15 cellular contexts compared by ENCODE assay signal in the genomic region with DNA sequence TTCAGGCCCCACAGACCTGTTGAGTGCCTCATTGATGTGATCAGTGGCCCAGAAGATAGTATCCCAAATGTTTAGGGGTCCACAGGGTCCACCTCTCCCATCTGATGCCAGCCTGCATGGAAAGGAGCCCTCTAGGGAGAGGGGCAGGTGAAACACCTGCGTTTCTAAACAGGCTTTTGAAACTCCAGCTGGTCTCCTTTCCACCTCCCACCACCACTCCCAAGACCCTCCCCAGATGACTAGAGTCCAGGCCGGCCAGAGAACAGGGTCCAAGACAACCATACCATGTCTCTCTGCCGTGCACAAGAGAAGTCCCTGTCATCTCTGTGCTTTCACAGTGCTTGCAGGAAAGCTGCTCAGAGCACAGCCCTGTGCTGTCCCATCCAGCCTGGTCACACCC.
DNase-seq lines count a peak whose midpoint lies in the region; ATAC-seq and TF ChIP-seq lines count a peak whose summit lies in the region.
"Had no signal": no experiment of that assay in that cellular context is flagged by ENCODE, and none has a peak within 500 bp of the region (broad histone marks: within the 10 kb centered on the region; RNA-seq: fewer than 3 reads in every experiment).

No MANE protein-coding gene starts in this region.

- H3K4me1 Mint-ChIP-seq in activated CD8-positive, alpha-beta memory T cell treated with anti-CD3 and anti-CD28 coated beads, Interleukin-2, amount 10 ng/mL, durations not matched to agents 7 days and 5 days: no peaks in the 10 kb centered on the region
- no peaks in the 10 kb centered on the region for H3K4me1 Mint-ChIP-seq in stimulated activated memory B cell treated with anti-CD40 and anti-IgM and Interleukin-4, amounts not matched to agents 10 μg/mL and 1 μg/mL and 100 μg/mL, for 72 hours
- H3K4me1 Mint-ChIP-seq in HFFc6 (ENCODE audit: low read depth): no peaks in the 10 kb centered on the region
- H3K4me1 Mint-ChIP-seq: H9 had no signal

- H3K27ac ChIP-seq in lung (ENCODE audit: low read depth in 1 of 2, low read length in 1 of 2): no peak overlapping the region
- H3K27ac ChIP-seq: BLaER1 had no signal

- no peak for ATAC-seq in activated CD8-positive, alpha-beta memory T cell treated with anti-CD3 and anti-CD28 coated beads, Interleukin-2, amount 10 ng/mL, durations not matched to agents 7 days and 5 days
- ATAC-seq in lung (ENCODE audit: insufficient read depth, low FRiP score): no peak
- peak; percentile 31 for ATAC-seq in stimulated activated memory B cell treated with anti-CD40 and anti-IgM and Interleukin-4, amounts not matched to agents 10 μg/mL and 1 μg/mL and 100 μg/mL, for 72 hours

- H3K36me3 ChIP-seq in lung (ENCODE audit: control insufficient read depth in 2 of 2, insufficient read depth in 2 of 2, low read length in 2 of 2): no peaks in the 10 kb centered on the region
- H3K36me3 ChIP-seq: BLaER1 had no signal

- H3K4me3 Mint-ChIP-seq in activated CD8-positive, alpha-beta memory T cell treated with anti-CD3 and anti-CD28 coated beads, Interleukin-2, amount 10 ng/mL, durations not matched to agents 7 days and 5 days: no peak overlapping the region
- no peak overlapping the region for H3K4me3 Mint-ChIP-seq in stimulated activated memory B cell treated with anti-CD40 and anti-IgM and Interleukin-4, amounts not matched to agents 10 μg/mL and 1 μg/mL and 100 μg/mL, for 72 hours
- H3K4me3 Mint-ChIP-seq in HFFc6: no peak overlapping the region
- H3K4me3 Mint-ChIP-seq: CD14-positive monocyte; CD4-positive, alpha-beta memory T cell; H9 had no signal

- no peak for TF ChIP-seq CTCF in lung (IDR thresholded peaks at IDR 0.05; ENCODE audit: control extremely low read depth, extremely low read depth)
- TF ChIP-seq CTCF in HFFc6 (IDR thresholded peaks at IDR 0.05): no peak

- peaks cover 0 to 2% of the 10 kb centered on the region in 2 donors for H3K9me3 ChIP-seq in lung (ENCODE audit: control insufficient read depth in 2 of 2, insufficient read depth in 1 of 2, low read length in 1 of 2)

- no peaks in the 10 kb centered on the region for H3K36me3 Mint-ChIP-seq in activated CD8-positive, alpha-beta memory T cell treated with anti-CD3 and anti-CD28 coated beads, Interleukin-2, amount 10 ng/mL, durations not matched to agents 7 days and 5 days
- H3K36me3 Mint-ChIP-seq in stimulated activated memory B cell treated with anti-CD40 and anti-IgM and Interleukin-4, amounts not matched to agents 10 μg/mL and 1 μg/mL and 100 μg/mL, for 72 hours: no peaks in the 10 kb centered on the region
- no peaks in the 10 kb centered on the region for H3K36me3 Mint-ChIP-seq in HFFc6 (ENCODE audit: low read depth)
- H3K36me3 Mint-ChIP-seq: CD14-positive monocyte; CD4-positive, alpha-beta memory T cell had no signal

- DNase-seq in activated CD8-positive, alpha-beta memory T cell treated with anti-CD3 and anti-CD28 coated beads, Interleukin-2, amount 10 ng/mL, durations not matched to agents 7 days and 5 days: peak; percentile 32
- DNase-seq in activated CD8-positive, alpha-beta memory T cell treated with anti-CD3 and anti-CD28 coated beads, Interleukin-2, amount 50 U/mL, for 48 hours: no peak
- DNase-seq in lung (ENCODE audit: low spot score): peak; percentile 22
- DNase-seq in HFFc6: no peak
- no peak for DNase-seq in NCI-H2107 treated with DMSO at 0.1 percent for 48 hours (lab: John Stamatoyannopoulos, UW; ENCODE audit: unreplicated experiment)
- DNase-seq in KG1 (lab: John Stamatoyannopoulos, UW): no peak
- DNase-seq: 8988T; CD4-positive, alpha-beta memory T cell; DMS153; DMS79; GDM1; H9 had no signal

- H3K4me3 ChIP-seq in lung: no peak overlapping the region
- H3K4me3 ChIP-seq: BLaER1 had no signal

- no peaks in the 10 kb centered on the region for H3K27me3 ChIP-seq in lung (ENCODE audit: control insufficient read depth, insufficient read depth)
- H3K27me3 ChIP-seq: BLaER1 had no signal

- peaks cover 29% of the 10 kb centered on the region for H3K27me3 Mint-ChIP-seq in activated CD8-positive, alpha-beta memory T cell treated with anti-CD3 and anti-CD28 coated beads, Interleukin-2, amount 10 ng/mL, durations not matched to agents 7 days and 5 days
- H3K27me3 Mint-ChIP-seq in stimulated activated memory B cell treated with anti-CD40 and anti-IgM and Interleukin-4, amounts not matched to agents 10 μg/mL and 1 μg/mL and 100 μg/mL, for 72 hours: peaks cover 49% of the 10 kb centered on the region
- H3K27me3 Mint-ChIP-seq in HFFc6 (ENCODE audit: insufficient read depth): peaks cover 27% of the 10 kb centered on the region

- no peak overlapping the region for H3K27ac Mint-ChIP-seq in activated CD8-positive, alpha-beta memory T cell treated with anti-CD3 and anti-CD28 coated beads, Interleukin-2, amount 10 ng/mL, durations not matched to agents 7 days and 5 days
- H3K27ac Mint-ChIP-seq in stimulated activated memory B cell treated with anti-CD40 and anti-IgM and Interleukin-4, amounts not matched to agents 10 μg/mL and 1 μg/mL and 100 μg/mL, for 72 hours: no peak overlapping the region
- H3K27ac Mint-ChIP-seq in HFFc6: no peak overlapping the region
- H3K27ac Mint-ChIP-seq: CD14-positive monocyte; CD4-positive, alpha-beta memory T cell had no signal

- peaks cover 0 to 3% of the 10 kb centered on the region in 2 donors for H3K4me1 ChIP-seq in lung (ENCODE audit: control insufficient read depth in 2 of 2, insufficient read depth in 2 of 2, low read length in 2 of 2)
- H3K4me1 ChIP-seq: BLaER1 had no signal

- 62 to 73% methylated on average over 3 of the region's 3 CpGs for WGBS in lung, 2 donors

- H3K9me3 Mint-ChIP-seq in activated CD8-positive, alpha-beta memory T cell treated with anti-CD3 and anti-CD28 coated beads, Interleukin-2, amount 10 ng/mL, durations not matched to agents 7 days and 5 days (ENCODE audit: low read depth): no peaks in the 10 kb centered on the region
- H3K9me3 Mint-ChIP-seq in stimulated activated memory B cell treated with anti-CD40 and anti-IgM and Interleukin-4, amounts not matched to agents 10 μg/mL and 1 μg/mL and 100 μg/mL, for 72 hours: no peaks in the 10 kb centered on the region
- no peaks in the 10 kb centered on the region for H3K9me3 Mint-ChIP-seq in HFFc6
- H3K9me3 Mint-ChIP-seq: H9 had no signal

- CTCF ChIA-PET in activated CD8-positive, alpha-beta memory T cell treated with anti-CD3 and anti-CD28 coated beads, Interleukin-2, amount 10 ng/mL, durations not matched to agents 7 days and 5 days (lab: Charles Lee): no interaction called here

Comparison
In these comparisons a context has a peak if more than half of its experiments do, and no peak if none do; other contexts are left out.
1. DNase-seq: peak in activated CD8-positive, alpha-beta memory T cell treated with anti-CD3 and anti-CD28 coated beads, Interleukin-2, amount 10 ng/mL, durations not matched to agents 7 days and 5 days (single experiment) and lung (single experiment); none in activated CD8-positive, alpha-beta memory T cell treated with anti-CD3 and anti-CD28 coated beads, Interleukin-2, amount 50 U/mL, for 48 hours (single experiment), HFFc6 (single experiment), NCI-H2107 treated with DMSO at 0.1 percent for 48 hours (single experiment) and KG1 (single experiment).